Comparison of ENCODE assay signal across 3 cellular contexts in genomic region chr14:29108908-29109307, GRCh38.
A peak's percentile ranks its signal among the peaks of the same experiment; 100 is the strongest.
TF ChIP-seq lines count a peak whose summit lies in the region.

No MANE protein-coding gene starts in this region.

TF ChIP-seq in HEK293, 187 proteins besides CTCF, POLR2A, EP300 and RAD21 (continued from another document):
- TF ChIP-seq ZSCAN5A (tag by site-specific recombination; IDR thresholded peaks at IDR 0.05) (no peak), ZNF449 (tag by site-specific recombination; IDR thresholded peaks at IDR 0.05) (no peak), REPIN1 (tag by site-specific recombination; IDR thresholded peaks at IDR 0.05; ENCODE audit: low read depth) (no peak), ZNF391 (tag by site-specific recombination; IDR thresholded peaks at IDR 0.05; ENCODE audit: borderline replicate concordance, low read depth) (no peak), ZNF624 (tag by site-specific recombination; IDR thresholded peaks at IDR 0.05) (no peak), PRDM1 (tag by site-specific recombination; IDR thresholded peaks at IDR 0.05) (peak; percentile 87), GFI1B (tag by site-specific recombination; IDR thresholded peaks at IDR 0.05) (no peak), FEZF1 (tag by site-specific recombination; IDR thresholded peaks at IDR 0.05) (no peak), ZNF211 (tag by site-specific recombination; IDR thresholded peaks at IDR 0.05; ENCODE audit: low read depth) (no peak), ZNF366 (tag by site-specific recombination; conservative IDR thresholded peaks at IDR 0.05) (peak; percentile 53), ZNF530 (tag by site-specific recombination; IDR thresholded peaks at IDR 0.05; ENCODE audit: low read depth) (no peak), YY2 (tag by site-specific recombination; IDR thresholded peaks at IDR 0.05) (no peak), ZBTB7A (tag by site-specific recombination; IDR thresholded peaks at IDR 0.05; ENCODE audit: low read depth) (no peak), ZNF26 (tag by site-specific recombination; IDR thresholded peaks at IDR 0.05) (no peak), ZNF521 (tag by site-specific recombination; IDR thresholded peaks at IDR 0.05) (no peak)

TF ChIP-seq in WTC11, 78 proteins besides CTCF, POLR2A, EP300 and RAD21:
- TF ChIP-seq ZNF512 (CRISPR knock-in tag; IDR thresholded peaks at IDR 0.05; ENCODE audit: borderline replicate concordance), result 0 out of 2 replicates have a peak, but pooled peaks have one; percentile 55
- no peak for TF ChIP-seq ZNF423 (CRISPR knock-in tag; IDR thresholded peaks at IDR 0.05)
TF ChIP-seq in WTC11: peak in this region for 1.

TF ChIP-seq in H1, 55 proteins besides CTCF, POLR2A, EP300 and RAD21 (continued from another document):
- TF ChIP-seq CHD7 (IDR thresholded peaks at IDR 0.05; ENCODE audit: insufficient replicate concordance, low read length) (no peak), YY1 (IDR thresholded peaks at IDR 0.05; ENCODE audit: low read depth, low read length) (no peak), CTBP2 (IDR thresholded peaks at IDR 0.05; ENCODE audit: borderline replicate concordance, insufficient read depth, insufficient read length, low read length) (no peak), KDM4A (IDR thresholded peaks at IDR 0.05; ENCODE audit: low read depth, low read length, severe bottlenecking) (no peak), CHD1 (IDR thresholded peaks at IDR 0.05; ENCODE audit: low read depth, low read length) (no peak), BCL11A (IDR thresholded peaks at IDR 0.05; ENCODE audit: low read depth in 2 of 2, low read length in 2 of 2) (no peak), NRF1 (IDR thresholded peaks at IDR 0.05; ENCODE audit: low read depth, low read length) (no peak)
